In genomic region chr15:45003731-45004410, GRCh38 we compare ENCODE assay signal across 2 cellular contexts.
A peak's percentile ranks its signal among the peaks of the same experiment; 100 is the strongest.
TF ChIP-seq lines count a peak whose summit lies in the region.
"Not testable (repeated sequence)": the region's sequence is repeated elsewhere in the genome, so short reads cannot be mapped to it uniquely, and the experiment has no call there.

No MANE protein-coding gene starts in this region.

TF ChIP-seq in HEK293, 187 proteins besides CTCF, POLR2A, EP300 and RAD21:
- TF ChIP-seq ZFHX2 (tag by site-specific recombination; conservative IDR thresholded peaks at IDR 0.05) (peak; percentile 59), EGR2 (tag by site-specific recombination; IDR thresholded peaks at IDR 0.05; ENCODE audit: low read depth) (peak; percentile 70)

TF ChIP-seq in HepG2, 621 proteins besides CTCF, POLR2A, EP300 and RAD21 (continues in another document):
- TF ChIP-seq ARID5B (CRISPR knock-in tag; IDR thresholded peaks at IDR 0.05): peak; percentile 72
- peak; percentile 33; the same call in 1 of the 2 replicates for TF ChIP-seq PHF21A (CRISPR knock-in tag; IDR thresholded peaks at IDR 0.05)
- TF ChIP-seq MIXL1 (CRISPR knock-in tag; IDR thresholded peaks at IDR 0.05): peak; percentile 67; the same call in 1 of the 2 replicates
- peak; percentile 83 for TF ChIP-seq SALL1 (CRISPR knock-in tag; IDR thresholded peaks at IDR 0.05)
- peak; percentile 55; the same call in 1 of the 2 replicates for TF ChIP-seq ZNF644 (CRISPR knock-in tag; IDR thresholded peaks at IDR 0.05; ENCODE audit: low read depth)
- TF ChIP-seq NONO, LCORL, SOX6 (IDR thresholded peaks at IDR 0.05): not testable (repeated sequence)
- 0 out of 2 replicates have a peak, but pooled peaks have one; percentile 30 for TF ChIP-seq NONO (CRISPR knock-in tag; conservative IDR thresholded peaks at IDR 0.05)
- TF ChIP-seq ZMYM4 (CRISPR knock-in tag; IDR thresholded peaks at IDR 0.05): peak; percentile 42; the same call in 1 of the 2 replicates
- peak; percentile 95 for TF ChIP-seq ZBTB7A (CRISPR knock-in tag; IDR thresholded peaks at IDR 0.05)
- peak; percentile 62; the same call in 1 of the 2 replicates for TF ChIP-seq MED1 (CRISPR knock-in tag; IDR thresholded peaks at IDR 0.05)
- TF ChIP-seq KDM6A (CRISPR knock-in tag; IDR thresholded peaks at IDR 0.05; ENCODE audit: low read depth): 0 out of 2 replicates have a peak, but pooled peaks have one; percentile 22
- TF ChIP-seq SKI (IDR thresholded peaks at IDR 0.05; ENCODE audit: partially characterized antibody): peak; percentile 18
- 0 out of 2 replicates have a peak, but pooled peaks have one; percentile 33 for TF ChIP-seq PATZ1 (CRISPR knock-in tag; IDR thresholded peaks at IDR 0.05)
- peak; percentile 35; the same call in 1 of the 2 replicates for TF ChIP-seq POGZ (CRISPR knock-in tag; IDR thresholded peaks at IDR 0.05)
- peak; percentile 56; the same call in 1 of the 2 replicates for TF ChIP-seq GATAD2A (CRISPR knock-in tag; IDR thresholded peaks at IDR 0.05)
- 0 out of 2 replicates have a peak, but pooled peaks have one; percentile 26 for TF ChIP-seq POGK (CRISPR knock-in tag; conservative IDR thresholded peaks at IDR 0.05)
- peak; percentile 85 for TF ChIP-seq LCORL (CRISPR knock-in tag; IDR thresholded peaks at IDR 0.05)
- TF ChIP-seq PAXIP1 (CRISPR knock-in tag; conservative IDR thresholded peaks at IDR 0.05): peak; percentile 67
- 0 out of 2 replicates have a peak, but pooled peaks have one; percentile 20 for TF ChIP-seq NCOA2 (CRISPR knock-in tag; IDR thresholded peaks at IDR 0.05)
- peak; percentile 68; the same call in 1 of the 2 replicates for TF ChIP-seq ZNF646 (CRISPR knock-in tag; IDR thresholded peaks at IDR 0.05)
- TF ChIP-seq ZBTB7B (CRISPR knock-in tag; IDR thresholded peaks at IDR 0.05): peak; percentile 51; the same call in 1 of the 2 replicates
- TF ChIP-seq ZFX (CRISPR knock-in tag; IDR thresholded peaks at IDR 0.05; ENCODE audit: low read depth): peak; percentile 41; the same call in 1 of the 2 replicates
- peak; percentile 19; the same call in 1 of the 2 replicates for TF ChIP-seq MAX (IDR thresholded peaks at IDR 0.05)
- TF ChIP-seq HDAC2 (CRISPR knock-in tag; IDR thresholded peaks at IDR 0.05): 0 out of 2 replicates have a peak, but pooled peaks have one; percentile 17
- 0 out of 2 replicates have a peak, but pooled peaks have one; percentile 11 for TF ChIP-seq CEBPG (CRISPR knock-in tag; IDR thresholded peaks at IDR 0.05)
- TF ChIP-seq PITX1 (CRISPR knock-in tag; IDR thresholded peaks at IDR 0.05): peak; percentile 98
- 0 out of 2 replicates have a peak, but pooled peaks have one; percentile 44 for TF ChIP-seq ARNTL (CRISPR knock-in tag; IDR thresholded peaks at IDR 0.05)
- peak; percentile 87 for TF ChIP-seq HNF4A (CRISPR knock-in tag; IDR thresholded peaks at IDR 0.05)
- peak; percentile 49; the same call in 1 of the 2 replicates for TF ChIP-seq SOX6 (CRISPR knock-in tag; IDR thresholded peaks at IDR 0.05)
- TF ChIP-seq SKIL (CRISPR knock-in tag; IDR thresholded peaks at IDR 0.05; ENCODE audit: borderline replicate concordance): 0 out of 2 replicates have a peak, but pooled peaks have one; percentile 41
- TF ChIP-seq ZNF292 (CRISPR knock-in tag; IDR thresholded peaks at IDR 0.05; ENCODE audit: borderline replicate concordance, low read depth): peak; percentile 87; the same call in 1 of the 2 replicates
- peak; percentile 10 for TF ChIP-seq TEAD3 (CRISPR knock-in tag; optimal IDR thresholded peaks at IDR 0.05; ENCODE audit: borderline replicate concordance)
- peak; percentile 48; the same call in 1 of the 2 replicates for TF ChIP-seq RARA (CRISPR knock-in tag; IDR thresholded peaks at IDR 0.05)
- TF ChIP-seq HNF4G (IDR thresholded peaks at IDR 0.05; ENCODE audit: borderline replicate concordance, low read depth, low read length): peak; percentile 53; the same call in 1 of the 2 replicates
- peak; percentile 66; the same call in 1 of the 2 replicates for TF ChIP-seq HNF4G (CRISPR knock-in tag; IDR thresholded peaks at IDR 0.05; ENCODE audit: borderline replicate concordance, low read depth)
